Comparison of ENCODE assay signal across 8 cellular contexts in genomic region chr11:17556999-17557398, GRCh38. TPM values are rescaled to one million over a fixed set of nuclear protein-coding genes. Genes with fewer than 3 reads are reported as not detected.
"Had no signal": no experiment of that assay in that cellular context is flagged by ENCODE, and none has a peak within 500 bp of the region (broad histone marks: within the 10 kb centered on the region; RNA-seq: fewer than 3 reads in every experiment).

No MANE protein-coding gene starts in this region.

- H3K4me3 ChIP-seq: GM23338 had no signal

- ATAC-seq: GM23338 had no signal

- H3K4me1 Mint-ChIP-seq: GM23338, H9 had no signal

- DNase-seq: H9, HCEC 1CT, IMR-90 had no signal

- H3K9me3 Mint-ChIP-seq: GM23338, H9 had no signal

- H3K27ac Mint-ChIP-seq: GM23338, H9 had no signal

- H3K4me3 Mint-ChIP-seq: GM23338, H9 had no signal

- FAIRE-seq: H1, H54, HTR-8/SVneo had no signal

RNA-seq across cellular contexts. Expression of gene OTOG, which starts 9.9 kb away (rescaled TPM):
- total RNA-seq: HT-29, IMR-90 had no signal
- polyA plus RNA-seq: IMR-90 had no signal

RNA-seq across cellular contexts. Expression of gene USH1C, which starts 12.8 kb away (rescaled TPM):
- total RNA-seq: IMR-90 had no signal
- polyA plus RNA-seq: IMR-90 had no signal
